29 cellular contexts compared by ENCODE assay signal in genomic region chr14:102675396-102675795, GRCh38.
DNase-seq lines count a peak whose midpoint lies in the region; TF ChIP-seq lines count a peak whose summit lies in the region.
"Had no signal": no experiment of that assay in that cellular context is flagged by ENCODE, and none has a peak within 500 bp of the region (broad histone marks: within the 10 kb centered on the region; RNA-seq: fewer than 3 reads in every experiment).

No MANE protein-coding gene starts in this region.

- H3K36me3 ChIP-seq in SK-N-MC (ENCODE audit: insufficient read depth, low read length), result peaks cover 26% of the 10 kb centered on the region
- no peaks in the 10 kb centered on the region for H3K36me3 ChIP-seq in kidney epithelial cell (ENCODE audit: control insufficient read depth, insufficient read depth, low read length)
- no peaks in the 10 kb centered on the region for H3K36me3 ChIP-seq in testis (ENCODE audit: low read depth, missing control alignments)
- peaks cover 7% of the 10 kb centered on the region for H3K36me3 ChIP-seq in A673 (ENCODE audit: insufficient read depth, low read length, poor library complexity, severe bottlenecking)
- H3K36me3 ChIP-seq in SK-N-SH (replicated peaks in 1 of 2; ENCODE audit: control insufficient read depth in 1 of 2, insufficient read depth in 2 of 2, low read length in 1 of 2), result no peaks in the 10 kb centered on the region
- H3K36me3 ChIP-seq in stomach, result no peaks in the 10 kb centered on the region
- H3K36me3 ChIP-seq: ascending aorta, gastrocnemius medialis, HAP-1, thyroid gland had no signal

- peaks cover 10% of the 10 kb centered on the region; the same call in 1 of the 2 replicates for H3K36me3 Mint-ChIP-seq in HFFc6 (ENCODE audit: low read depth)

- H3K27me3 ChIP-seq in kidney epithelial cell (ENCODE audit: control insufficient read depth, insufficient read depth, low read length) (no peaks in the 10 kb centered on the region), testis (no peaks in the 10 kb centered on the region), A673 (replicated peaks; ENCODE audit: insufficient read depth, low read depth, low read length, poor library complexity) (no peaks in the 10 kb centered on the region), SK-N-SH (ENCODE audit: insufficient read depth) (no peaks in the 10 kb centered on the region), stomach (no peaks in the 10 kb centered on the region)
- H3K27me3 ChIP-seq: ascending aorta, gastrocnemius medialis, thyroid gland had no signal

- H3K27ac Mint-ChIP-seq in HFFc6, result no peak overlapping the region; the same call in 1 of the 2 replicates
- H3K27ac Mint-ChIP-seq: activated naive CD8-positive, alpha-beta T cell treated with anti-CD3 and anti-CD28 coated beads, Interleukin-2, amount 10 ng/mL, durations not matched to agents 7 days and 5 days; dendritic cell treated with granulocyte-macrophage colony-stimulating factor and Interleukin-4, amounts not matched to agents 40 ng/mL and 50 ng/mL, for 4 days; endodermal cell; stimulated activated naive CD8-positive, alpha-beta T cell treated with anti-CD3 and anti-CD28 coated beads, Interleukin-15, Interleukin-2, amounts not matched to agents 100 ng/mL and 50 ng/mL, for 24 hours had no signal

- no peak overlapping the region for H3K4me3 Mint-ChIP-seq in HFFc6
- H3K4me3 Mint-ChIP-seq: activated B cell treated with CpG ODN at 0.5 μM for 24 hours; activated naive CD8-positive, alpha-beta T cell treated with anti-CD3 and anti-CD28 coated beads, Interleukin-2, amount 10 ng/mL, durations not matched to agents 7 days and 5 days; dendritic cell treated with granulocyte-macrophage colony-stimulating factor and Interleukin-4, amounts not matched to agents 40 ng/mL and 50 ng/mL, for 4 days; endodermal cell; immature natural killer cell; naive thymus-derived CD4-positive, alpha-beta T cell; stimulated activated naive CD8-positive, alpha-beta T cell treated with anti-CD3 and anti-CD28 coated beads, Interleukin-15, Interleukin-2, amounts not matched to agents 100 ng/mL and 50 ng/mL, for 24 hours had no signal

- peaks cover 28% of the 10 kb centered on the region for H4K20me1 ChIP-seq in SK-N-SH (ENCODE audit: insufficient read depth)

- TF ChIP-seq CTCF in HFFc6 (IDR thresholded peaks at IDR 0.05) (no peak), kidney epithelial cell (IDR thresholded peaks at IDR 0.05; ENCODE audit: insufficient read depth, low read length, poor library complexity, severe bottlenecking) (no peak), testis (IDR thresholded peaks at IDR 0.05) (no peak), A673 (conservative IDR thresholded peaks at IDR 0.05; ENCODE audit: low read depth, low read length) (no peak), SK-N-SH (IDR thresholded peaks at IDR 0.05) (no peak), stomach (IDR thresholded peaks at IDR 0.05) (no peak)

- H3K9ac ChIP-seq in SK-N-MC (ENCODE audit: insufficient read length), result no peak overlapping the region
- H3K9ac ChIP-seq in SK-N-SH, result no peak overlapping the region
- H3K9ac ChIP-seq: KMS-11 had no signal

- H3F3A ChIP-seq in SK-N-SH (replicated peaks; ENCODE audit: insufficient read depth), result peaks cover 18% of the 10 kb centered on the region

- H2AFZ ChIP-seq in SK-N-SH (ENCODE audit: low read depth), result no peak overlapping the region

- H3K4me1 ChIP-seq in testis (peaks cover 2% of the 10 kb centered on the region), A673 (ENCODE audit: insufficient read depth, low read length, poor library complexity, severe bottlenecking) (peaks cover 3% of the 10 kb centered on the region), SK-N-SH (ENCODE audit: control insufficient read depth in 1 of 2, insufficient read depth in 2 of 2, low read depth in 1 of 2, low read length in 1 of 2) (no peaks in the 10 kb centered on the region), stomach (peaks cover 0 to 16% (median 9%) of the 10 kb centered on the region in 4 donors)
- H3K4me1 ChIP-seq: ascending aorta, gastrocnemius medialis, thyroid gland had no signal

- H3K9me3 ChIP-seq in SK-N-MC (ENCODE audit: low read depth, low read length) (no peaks in the 10 kb centered on the region), testis (no peaks in the 10 kb centered on the region), A673 (ENCODE audit: low read depth, low read length, poor library complexity, severe bottlenecking) (no peaks in the 10 kb centered on the region), SK-N-SH (no peaks in the 10 kb centered on the region), stomach (no peaks in the 10 kb centered on the region)
- H3K9me3 ChIP-seq: A549, ascending aorta, gastrocnemius medialis, thyroid gland had no signal

- H3K9me2 ChIP-seq in SK-N-SH, result no peaks in the 10 kb centered on the region

- POLR2A ChIA-PET in A673 (lab: Charles Lee; ENCODE audit: low non-redundant PET) (no interaction called here), SK-N-SH (lab: Yijun Ruan, JAX) (no interaction called here)

- no peak for TF ChIP-seq POLR2A in testis (IDR thresholded peaks at IDR 0.05)
- TF ChIP-seq POLR2A in stomach (IDR thresholded peaks at IDR 0.05), result no peak

- H3K9me3 Mint-ChIP-seq in HFFc6, result no peaks in the 10 kb centered on the region
- H3K9me3 Mint-ChIP-seq: dendritic cell treated with granulocyte-macrophage colony-stimulating factor and Interleukin-4, amounts not matched to agents 40 ng/mL and 50 ng/mL, for 4 days had no signal

- BruUV-seq in A673 (replicated peaks; lab: Mats Ljungman, UMichigan), result no TSS peak

- CTCF ChIA-PET in A673 (lab: Charles Lee), result no interaction called here
- CTCF ChIA-PET in SK-N-SH (lab: Yijun Ruan, JAX), result no interaction called here

- peak; percentile 42 for DNase-seq in A172 (ENCODE audit: low spot score)
- peak; percentile 30 for DNase-seq in HFFc6
- no peak for DNase-seq in SK-N-MC (ENCODE audit: low read depth, low spot score)
- peak; percentile 69 for DNase-seq in kidney epithelial cell (ENCODE audit: low read depth)
- no peak for DNase-seq in testis
- no peak for DNase-seq in A673 (ENCODE audit: low spot score)
- DNase-seq in SK-N-SH, result no peak
- no peak for DNase-seq in stomach
- DNase-seq: activated B cell treated with CpG ODN at 0.5 μM for 24 hours; activated CD4-positive, alpha-beta T cell treated with anti-CD3 and anti-CD28 coated beads, Interleukin-2, amount 50 U/mL, for 48 hours; activated effector memory CD4-positive, alpha-beta T cell treated with Interleukin-2 at 50 U/mL for 16 hours; activated naive CD8-positive, alpha-beta T cell treated with anti-CD3 and anti-CD28 coated beads, Interleukin-2, amount 10 ng/mL, durations not matched to agents 7 days and 5 days; central memory CD4-positive, alpha-beta T cell; endodermal cell; gastrocnemius medialis; hippocampal formation; immature natural killer cell; left ventricle myocardium superior; naive thymus-derived CD4-positive, alpha-beta T cell; NCI-H1436; NCI-H446; T1000; thyroid gland had no signal

- H3K27me3 Mint-ChIP-seq in HFFc6 (ENCODE audit: insufficient read depth), result no peaks in the 10 kb centered on the region
- H3K27me3 Mint-ChIP-seq: activated B cell treated with CpG ODN at 0.5 μM for 24 hours; activated naive CD8-positive, alpha-beta T cell treated with anti-CD3 and anti-CD28 coated beads, Interleukin-2, amount 10 ng/mL, durations not matched to agents 7 days and 5 days; dendritic cell treated with granulocyte-macrophage colony-stimulating factor and Interleukin-4, amounts not matched to agents 40 ng/mL and 50 ng/mL, for 4 days; naive thymus-derived CD4-positive, alpha-beta T cell; stimulated activated naive CD8-positive, alpha-beta T cell treated with anti-CD3 and anti-CD28 coated beads, Interleukin-15, Interleukin-2, amounts not matched to agents 100 ng/mL and 50 ng/mL, for 24 hours had no signal

- H3K4me3 ChIP-seq in SK-N-MC (no peak overlapping the region), kidney epithelial cell (ENCODE audit: low read depth, low read length) (no peak overlapping the region), testis (no peak overlapping the region), A673 (ENCODE audit: low read depth, low read length, poor library complexity, severe bottlenecking) (no peak overlapping the region), SK-N-SH (ENCODE audit: low read depth in 2 of 2, low read length in 1 of 2) (no peak overlapping the region), stomach (no peak overlapping the region)
- H3K4me3 ChIP-seq: A549, ascending aorta, gastrocnemius medialis, HAP-1, thyroid gland had no signal

- peaks cover 66% of the 10 kb centered on the region for H3K79me2 ChIP-seq in SK-N-SH (ENCODE audit: insufficient read depth)

- peaks cover 11% of the 10 kb centered on the region for H3K4me1 Mint-ChIP-seq in HFFc6 (ENCODE audit: low read depth)
- H3K4me1 Mint-ChIP-seq: endodermal cell had no signal

- no peak for TF ChIP-seq EP300 in SK-N-SH (IDR thresholded peaks at IDR 0.05; ENCODE audit: borderline replicate concordance in 1 of 2, low read depth in 1 of 2, low read length in 1 of 2)
- no peak for TF ChIP-seq EP300 in stomach (IDR thresholded peaks at IDR 0.05)

- H3K4me2 ChIP-seq in SK-N-SH, result no peak overlapping the region
- H3K4me2 ChIP-seq: A549, KMS-11 had no signal

- intact Hi-C loops in testis (cut with DNase I; ENCODE audit: low total_unique reads) (no loop called here), A673 (cut with micrococcal nuclease; ENCODE audit: unreplicated experiment) (no loop called here), stomach (cut with DNase I; ENCODE audit: low total_unique reads) (no loop called here)

- WGBS in testis, 2 donors, result 94 to 97% methylated on average over 3 of the region's 3 CpGs
- WGBS in SK-N-SH (ENCODE audit: low lambda C conversion rate), result 96% methylated on average over 2 of the region's 3 CpGs
- 92 to 98% (median 98%) methylated on average over 3 of the region's 3 CpGs for WGBS in stomach, 5 donors

- H3K27ac ChIP-seq in SK-N-MC, result peak overlapping the region; percentile 88
- no peak overlapping the region for H3K27ac ChIP-seq in testis
- H3K27ac ChIP-seq in A673 (ENCODE audit: low read depth, low read length, poor library complexity, severe bottlenecking), result no peak overlapping the region
- no peak overlapping the region for H3K27ac ChIP-seq in SK-N-SH (ENCODE audit: low read depth in 2 of 2, low read length in 1 of 2)
- H3K27ac ChIP-seq in stomach, result no peak overlapping the region
- H3K27ac ChIP-seq: A549, ascending aorta, gastrocnemius medialis, KMS-11, thyroid gland had no signal

- no peak for TF ChIP-seq RAD21 in SK-N-SH (IDR thresholded peaks at IDR 0.05; ENCODE audit: low read length)

TF ChIP-seq in SK-N-SH, 30 proteins besides CTCF, POLR2A, EP300 and RAD21 (continues in another document):
- TF ChIP-seq TCF12 (IDR thresholded peaks at IDR 0.05), result no peak
- no peak for TF ChIP-seq SMC3 (IDR thresholded peaks at IDR 0.05; ENCODE audit: low read depth, low read length)

Comparison
In these comparisons a context has a peak if more than half of its experiments do, and no peak if none do; other contexts are left out.
1. DNase-seq: peak in A172 (single experiment), HFFc6 (single experiment) and kidney epithelial cell (single experiment); none in SK-N-MC (single experiment), testis (single experiment), A673 (single experiment), SK-N-SH (single experiment) and stomach (single experiment).